2 cellular contexts compared by ENCODE assay signal in genomic region chr3:196284396-196284795, GRCh38.
TF ChIP-seq lines count a peak whose summit lies in the region.

No MANE protein-coding gene starts in this region.

TF ChIP-seq in GM23338, 12 proteins besides CTCF, POLR2A, EP300 and RAD21 (continued from another document):
- TF ChIP-seq, protein P1, sequence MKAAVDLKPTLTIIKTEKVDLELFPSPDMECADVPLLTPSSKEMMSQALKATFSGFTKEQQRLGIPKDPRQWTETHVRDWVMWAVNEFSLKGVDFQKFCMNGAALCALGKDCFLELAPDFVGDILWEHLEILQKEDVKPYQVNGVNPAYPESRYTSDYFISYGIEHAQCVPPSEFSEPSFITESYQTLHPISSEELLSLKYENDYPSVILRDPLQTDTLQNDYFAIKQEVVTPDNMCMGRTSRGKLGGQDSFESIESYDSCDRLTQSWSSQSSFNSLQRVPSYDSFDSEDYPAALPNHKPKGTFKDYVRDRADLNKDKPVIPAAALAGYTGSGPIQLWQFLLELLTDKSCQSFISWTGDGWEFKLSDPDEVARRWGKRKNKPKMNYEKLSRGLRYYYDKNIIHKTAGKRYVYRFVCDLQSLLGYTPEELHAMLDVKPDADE (IDR thresholded peaks at IDR 0.05), result no peak
- TF ChIP-seq ZNF331 (CRISPR knock-in tag; IDR thresholded peaks at IDR 0.05; ENCODE audit: low read depth) (no peak), ZNF462 (CRISPR knock-in tag; IDR thresholded peaks at IDR 0.05) (no peak)

TF ChIP-seq in WTC11, 78 proteins besides CTCF, POLR2A, EP300 and RAD21 (continued from another document):
- TF ChIP-seq, protein P2, sequence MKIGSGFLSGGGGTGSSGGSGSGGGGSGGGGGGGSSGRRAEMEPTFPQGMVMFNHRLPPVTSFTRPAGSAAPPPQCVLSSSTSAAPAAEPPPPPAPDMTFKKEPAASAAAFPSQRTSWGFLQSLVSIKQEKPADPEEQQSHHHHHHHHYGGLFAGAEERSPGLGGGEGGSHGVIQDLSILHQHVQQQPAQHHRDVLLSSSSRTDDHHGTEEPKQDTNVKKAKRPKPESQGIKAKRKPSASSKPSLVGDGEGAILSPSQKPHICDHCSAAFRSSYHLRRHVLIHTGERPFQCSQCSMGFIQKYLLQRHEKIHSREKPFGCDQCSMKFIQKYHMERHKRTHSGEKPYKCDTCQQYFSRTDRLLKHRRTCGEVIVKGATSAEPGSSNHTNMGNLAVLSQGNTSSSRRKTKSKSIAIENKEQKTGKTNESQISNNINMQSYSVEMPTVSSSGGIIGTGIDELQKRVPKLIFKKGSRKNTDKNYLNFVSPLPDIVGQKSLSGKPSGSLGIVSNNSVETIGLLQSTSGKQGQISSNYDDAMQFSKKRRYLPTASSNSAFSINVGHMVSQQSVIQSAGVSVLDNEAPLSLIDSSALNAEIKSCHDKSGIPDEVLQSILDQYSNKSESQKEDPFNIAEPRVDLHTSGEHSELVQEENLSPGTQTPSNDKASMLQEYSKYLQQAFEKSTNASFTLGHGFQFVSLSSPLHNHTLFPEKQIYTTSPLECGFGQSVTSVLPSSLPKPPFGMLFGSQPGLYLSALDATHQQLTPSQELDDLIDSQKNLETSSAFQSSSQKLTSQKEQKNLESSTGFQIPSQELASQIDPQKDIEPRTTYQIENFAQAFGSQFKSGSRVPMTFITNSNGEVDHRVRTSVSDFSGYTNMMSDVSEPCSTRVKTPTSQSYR (CRISPR knock-in tag; IDR thresholded peaks at IDR 0.05), result no peak
- TF ChIP-seq USF2 (CRISPR knock-in tag; IDR thresholded peaks at IDR 0.05) (no peak), MYBL2 (CRISPR knock-in tag; IDR thresholded peaks at IDR 0.05) (no peak), CDX4 (CRISPR knock-in tag; IDR thresholded peaks at IDR 0.05; ENCODE audit: borderline replicate concordance) (no peak), ATF1 (CRISPR knock-in tag; IDR thresholded peaks at IDR 0.05) (no peak)
